ENCODE assay signal across 1 cellular context in genomic region chr22:29751669-29752068, GRCh38.
A peak's percentile ranks its signal among the peaks of the same experiment; 100 is the strongest.
TF ChIP-seq lines count a peak whose summit lies in the region.

No MANE protein-coding gene starts in this region.

TF ChIP-seq in HepG2, 621 proteins besides CTCF, POLR2A, EP300 and RAD21:
- peak; percentile 58; the same call in 1 of the 2 replicates for TF ChIP-seq ZNF121 (CRISPR knock-in tag; IDR thresholded peaks at IDR 0.05)
- TF ChIP-seq ZMAT3 (CRISPR knock-in tag; conservative IDR thresholded peaks at IDR 0.05): no peak
